ENCODE assay signal across 15 cellular contexts in genomic region chr22:50696251-50696798, GRCh38. TPM values are rescaled to one million over a fixed set of nuclear protein-coding genes. Genes with fewer than 3 reads are reported as not detected.
DNase-seq lines count a peak whose midpoint lies in the region; ATAC-seq and TF ChIP-seq lines count a peak whose summit lies in the region.
"Had no signal": no experiment of that assay in that cellular context is flagged by ENCODE, and none has a peak within 500 bp of the region (broad histone marks: within the 10 kb centered on the region; RNA-seq: fewer than 3 reads in every experiment).

No MANE protein-coding gene starts in this region.

- H3K9me3 Mint-ChIP-seq in stimulated activated effector memory CD8-positive, alpha-beta T cell treated with anti-CD3 and anti-CD28 coated beads, Interleukin-12 subunit alpha, Interleukin-12 subunit beta, amount 100 ng/mL, for 72 hours = peaks cover 2% of the 10 kb centered on the region
- H3K9me3 Mint-ChIP-seq: activated T-helper 1 cell treated with anti-CD3 and anti-CD28 coated beads, Interleukin-12 subunit alpha, Interleukin-12 subunit beta, Interleukin-2, Interleukin-4 antibody, amounts not matched to agents 30 ng/mL and 10 ng/mL and 1 ng/mL, durations not matched to agents 14 hours and 24 hours and 36 hours had no signal

- H3K27ac Mint-ChIP-seq in stimulated activated effector memory CD8-positive, alpha-beta T cell treated with anti-CD3 and anti-CD28 coated beads, Interleukin-12 subunit alpha, Interleukin-12 subunit beta, amount 100 ng/mL, for 72 hours = no peak overlapping the region
- H3K27ac Mint-ChIP-seq: activated T-helper 1 cell treated with anti-CD3 and anti-CD28 coated beads, Interleukin-12 subunit alpha, Interleukin-12 subunit beta, Interleukin-2, Interleukin-4 antibody, amounts not matched to agents 30 ng/mL and 10 ng/mL and 1 ng/mL, durations not matched to agents 14 hours and 24 hours and 36 hours; CD8-positive, alpha-beta memory T cell had no signal

- H3K4me1 ChIP-seq in muscle layer of colon (ENCODE audit: insufficient read depth, low read length) (no peaks in the 10 kb centered on the region), suprapubic skin (peaks cover 32% of the 10 kb centered on the region)

- ATAC-seq in HG03520 (IDR thresholded peaks at IDR 0.05; ENCODE audit: unreplicated experiment) = no peak
- ATAC-seq in GM21447 (IDR thresholded peaks at IDR 0.05; ENCODE audit: unreplicated experiment) = no peak
- no peak for ATAC-seq in stimulated activated effector memory CD8-positive, alpha-beta T cell treated with anti-CD3 and anti-CD28 coated beads, Interleukin-12 subunit alpha, Interleukin-12 subunit beta, amount 100 ng/mL, for 72 hours

- TF ChIP-seq EP300 in suprapubic skin (IDR thresholded peaks at IDR 0.05) = no peak

- peaks cover 16% of the 10 kb centered on the region for H3K4me1 Mint-ChIP-seq in stimulated activated effector memory CD8-positive, alpha-beta T cell treated with anti-CD3 and anti-CD28 coated beads, Interleukin-12 subunit alpha, Interleukin-12 subunit beta, amount 100 ng/mL, for 72 hours
- H3K4me1 Mint-ChIP-seq: CD8-positive, alpha-beta memory T cell had no signal

- 25% methylated on average over 17 of the region's 21 CpGs for WGBS in suprapubic skin

- peaks cover 7% of the 10 kb centered on the region for H3K36me3 Mint-ChIP-seq in stimulated activated effector memory CD8-positive, alpha-beta T cell treated with anti-CD3 and anti-CD28 coated beads, Interleukin-12 subunit alpha, Interleukin-12 subunit beta, amount 100 ng/mL, for 72 hours
- H3K36me3 Mint-ChIP-seq: CD8-positive, alpha-beta memory T cell had no signal

- peak overlapping the region; percentile 39 for H3K27ac ChIP-seq in epithelial cell of prostate
- no peak overlapping the region for H3K27ac ChIP-seq in muscle layer of colon (ENCODE audit: low read depth, low read length)
- peak overlapping the region; percentile 78 for H3K27ac ChIP-seq in suprapubic skin
- H3K27ac ChIP-seq: 22Rv1, PC-9 had no signal

- H3K36me3 ChIP-seq in muscle layer of colon (ENCODE audit: insufficient read depth, low read length) (no peaks in the 10 kb centered on the region), suprapubic skin (no peaks in the 10 kb centered on the region)

- H3K9me3 ChIP-seq in muscle layer of colon (ENCODE audit: low read length) (no peaks in the 10 kb centered on the region), suprapubic skin (no peaks in the 10 kb centered on the region)

- H3K27me3 ChIP-seq in muscle layer of colon (ENCODE audit: control insufficient read depth in 1 of 2, insufficient read depth in 2 of 2, low read length in 2 of 2) (peaks cover 0 to 6% of the 10 kb centered on the region in 2 donors), suprapubic skin (peaks cover 4% of the 10 kb centered on the region)

- no peak overlapping the region for H3K9ac ChIP-seq in muscle layer of colon (ENCODE audit: low read length)

- no peak overlapping the region for H3K4me3 Mint-ChIP-seq in stimulated activated effector memory CD8-positive, alpha-beta T cell treated with anti-CD3 and anti-CD28 coated beads, Interleukin-12 subunit alpha, Interleukin-12 subunit beta, amount 100 ng/mL, for 72 hours
- H3K4me3 Mint-ChIP-seq: activated T-helper 1 cell treated with anti-CD3 and anti-CD28 coated beads, Interleukin-12 subunit alpha, Interleukin-12 subunit beta, Interleukin-2, Interleukin-4 antibody, amounts not matched to agents 30 ng/mL and 10 ng/mL and 1 ng/mL, durations not matched to agents 14 hours and 24 hours and 36 hours; CD8-positive, alpha-beta memory T cell had no signal

- TF ChIP-seq POLR2A in suprapubic skin (IDR thresholded peaks at IDR 0.05) = no peak

- peak; percentile 31 for DNase-seq in activated effector memory CD4-positive, alpha-beta T cell treated with anti-CD3 and anti-CD28 coated beads, Interleukin-2, amount 50 U/mL, for 16 hours
- DNase-seq in activated effector memory CD4-positive, alpha-beta T cell treated with Interleukin-2 at 50 U/mL for 16 hours = no peak
- DNase-seq in epithelial cell of prostate (ENCODE audit: low read depth, low spot score) (no peak), suprapubic skin (ENCODE audit: low spot score in 2 of 2) (peak in 1 of 2 donors; percentile 76)
- no peak for DNase-seq in stimulated activated effector memory CD8-positive, alpha-beta T cell treated with anti-CD3 and anti-CD28 coated beads, Interleukin-12 subunit alpha, Interleukin-12 subunit beta, amount 100 ng/mL, for 72 hours (ENCODE audit: low spot score in 2 of 2)
- DNase-seq: PC-9 had no signal

- TF ChIP-seq CTCF in suprapubic skin (IDR thresholded peaks at IDR 0.05) = no peak

- H3K4me3 ChIP-seq in muscle layer of colon (ENCODE audit: low read depth in 1 of 2, low read length in 2 of 2) (peak overlapping the region; percentile 21 to 49), suprapubic skin (peak overlapping the region; percentile 54)

RNA-seq across cellular contexts. Expression of gene SHANK3, which starts 23.7 kb away (rescaled TPM):
- 10 to 100 TPM in 2 of 4 donors, 1 to 10 TPM in 2; 2.9 to 15.9 (median 9.5) TPM for total RNA-seq in suprapubic skin
- total RNA-seq: T-helper 1 cell treated with Interleukin-12 subunit alpha and Interleukin-12 subunit beta and Interleukin-4 antibody, amounts not matched to agents 30 ng/mL and 1 ng/mL, for 36 hours had no signal

RNA-seq across cellular contexts. Expression of gene ACR, which starts 41.7 kb away (rescaled TPM):
- total RNA-seq in suprapubic skin = not detected
- total RNA-seq: activated T-helper 1 cell treated with anti-CD3 and anti-CD28 coated beads, Interleukin-12 subunit alpha, Interleukin-12 subunit beta, Interleukin-2, Interleukin-4 antibody, amounts not matched to agents 30 ng/mL and 10 ng/mL and 1 ng/mL, durations not matched to agents 14 hours and 24 hours and 36 hours; CD8-positive, alpha-beta memory T cell; mononuclear cell; NCI-H460; PC-9; T-helper 1 cell treated with Interleukin-12 subunit alpha and Interleukin-12 subunit beta and Interleukin-4 antibody, amounts not matched to agents 30 ng/mL and 1 ng/mL, for 36 hours had no signal
